In genomic region chr3:34155666-34156065, GRCh38 we compare ENCODE assay signal across 1 cellular context.
TF ChIP-seq lines count a peak whose summit lies in the region.

No MANE protein-coding gene starts in this region.

TF ChIP-seq in GM23338, 12 proteins besides CTCF, POLR2A, EP300 and RAD21 (continued from another document):
- no peak for TF ChIP-seq ZNF462 (CRISPR knock-in tag; IDR thresholded peaks at IDR 0.05)
- TF ChIP-seq NANOG (IDR thresholded peaks at IDR 0.05; ENCODE audit: borderline replicate concordance), result no peak
